17 cellular contexts compared by ENCODE assay signal in the genomic region with DNA sequence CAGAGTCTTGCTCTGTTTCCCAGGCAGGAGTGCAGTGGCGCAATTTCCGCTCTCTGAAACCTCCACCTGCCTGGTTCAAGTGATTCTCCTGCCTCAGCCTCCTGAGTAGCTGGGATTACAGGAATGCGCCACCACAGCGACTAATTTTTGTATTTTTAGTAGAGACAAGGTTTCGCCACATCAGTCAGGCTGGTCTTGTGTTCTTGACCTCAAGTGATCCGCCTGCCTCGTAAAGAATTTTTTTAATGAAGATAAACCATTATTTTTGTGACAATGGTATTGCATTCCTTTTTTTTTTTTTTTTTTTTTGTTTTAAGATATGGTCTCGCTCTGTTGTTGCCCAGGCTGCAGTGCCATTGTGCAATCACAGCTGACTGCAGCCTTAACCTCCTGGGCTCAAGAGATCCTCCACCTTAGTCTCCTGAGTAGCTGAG. TPM values are rescaled to one million over a fixed set of nuclear protein-coding genes. Genes with fewer than 3 reads are reported as not detected.
DNase-seq lines count a peak whose midpoint lies in the region; FAIRE-seq and TF ChIP-seq lines count a peak whose summit lies in the region.
"Had no signal": no experiment of that assay in that cellular context is flagged by ENCODE, and none has a peak within 500 bp of the region (broad histone marks: within the 10 kb centered on the region; RNA-seq: fewer than 3 reads in every experiment).

No MANE protein-coding gene starts in this region.

- DNase-seq in RCC 7860 (ENCODE audit: low spot score), result peak; percentile 9
- peak; percentile 61 for DNase-seq in iris pigment epithelial cell (ENCODE audit: low read depth)
- DNase-seq in thyroid gland, result peak; percentile 80 to 85
- DNase-seq in activated naive CD4-positive, alpha-beta T cell (lab: John Stamatoyannopoulos, UW), result no peak
- no peak for DNase-seq in activated CD4-positive, alpha-beta T cell treated with anti-CD3 and anti-CD28 coated beads for 1 hour
- no peak for DNase-seq in esophagus muscularis mucosa (ENCODE audit: extremely low spot score)
- DNase-seq: activated CD4-positive, alpha-beta memory T cell treated with anti-CD3 and anti-CD28 coated beads, Interleukin-2, amount 10 ng/mL, durations not matched to agents 7 days and 5 days; activated T-cell treated with anti-CD3 and anti-CD28 coated beads, Interleukin-2, amount 50 U/mL, for 4 hours; DMS153; NCI-H146; SHP77; stimulated activated CD4-positive, alpha-beta T cell treated with anti-CD3 and anti-CD28 coated beads, Interleukin-1b, Interleukin-23, amount 100 ng/mL, for 48 hours; T-helper 1 cell had no signal

- TF ChIP-seq CTCF in HEK293 (tag by site-specific recombination; IDR thresholded peaks at IDR 0.05) (no peak), thyroid gland (IDR thresholded peaks at IDR 0.05) (no peak), esophagus muscularis mucosa (IDR thresholded peaks at IDR 0.05) (no peak)

- no peak for FAIRE-seq in RCC 7860 (lab: Jason Lieb, UNC)

- peaks cover 17 to 52% of the 10 kb centered on the region in 2 experiments for H3K36me3 ChIP-seq in HEK293 (ENCODE audit: control insufficient read depth in 2 of 2, insufficient read depth in 1 of 2, low read length in 2 of 2)
- peaks cover 16 to 31% of the 10 kb centered on the region in 2 donors for H3K36me3 ChIP-seq in thyroid gland
- H3K36me3 ChIP-seq in esophagus muscularis mucosa, result peaks cover 26 to 57% (median 47%) of the 10 kb centered on the region in 4 donors

- TF ChIP-seq EP300 in esophagus muscularis mucosa (IDR thresholded peaks at IDR 0.05), result no peak

- POLR2A ChIA-PET in HEK293 (lab: Yijun Ruan, JAX), result no interaction called here

- WGBS in thyroid gland, 2 donors, result 73 to 82% methylated on average over 8 of the region's 8 CpGs
- WGBS in esophagus muscularis mucosa, result 89% methylated on average over 8 of the region's 8 CpGs

- no peak overlapping the region for H3K27ac ChIP-seq in HEK293 (ENCODE audit: extremely low read depth, low read depth, low read length)
- peak overlapping the region; percentile 66 to 73 (median 68) for H3K27ac ChIP-seq in thyroid gland
- H3K27ac ChIP-seq in esophagus muscularis mucosa (replicated peaks in 1 of 4), result no peak overlapping the region
- H3K27ac ChIP-seq: BLaER1, vagina had no signal

- H3K27me3 ChIP-seq in thyroid gland (no peaks in the 10 kb centered on the region), esophagus muscularis mucosa (no peaks in the 10 kb centered on the region)
- H3K27me3 ChIP-seq: BLaER1, vagina had no signal

- CTCF ChIA-PET in HEK293 (lab: Yijun Ruan, JAX), result interaction anchor here (0.6 to 3.1 kb wide), 12 partner anchors 16 to 733 kb away, joined by 3 to 15 read pairs (median 4); no protein-coding TSS in a partner anchor

- H3K4me1 ChIP-seq in HEK293 (ENCODE audit: control insufficient read depth, insufficient read depth, low read length) (peaks cover 6% of the 10 kb centered on the region), thyroid gland (peaks cover 37 to 38% of the 10 kb centered on the region in 2 donors), esophagus muscularis mucosa (peaks cover 25 to 36% (median 27%) of the 10 kb centered on the region in 4 donors)

- intact Hi-C loops in thyroid gland (cut with DNase I), result no loop called here
- intact Hi-C loops in esophagus muscularis mucosa (cut with DNase I), result loop anchor here (5.0 kb wide), 1 partner anchor 80 kb away; no protein-coding TSS in a partner anchor

- TF ChIP-seq POLR2A in thyroid gland (IDR thresholded peaks at IDR 0.05), result no peak
- TF ChIP-seq POLR2A in esophagus muscularis mucosa (IDR thresholded peaks at IDR 0.05; ENCODE audit: low read depth), result no peak

- H3K9me3 ChIP-seq in HEK293 (ENCODE audit: control insufficient read depth, insufficient read depth, low read depth, low read length) (no peaks in the 10 kb centered on the region), thyroid gland (no peaks in the 10 kb centered on the region), esophagus muscularis mucosa (no peaks in the 10 kb centered on the region)
- H3K9me3 ChIP-seq: BLaER1, vagina had no signal

- H3K4me3 ChIP-seq in HEK293 (ENCODE audit: low read depth, low read length) (no peak overlapping the region), thyroid gland (replicated peaks in 1 of 3) (no peak overlapping the region), esophagus muscularis mucosa (no peak overlapping the region)
- H3K4me3 ChIP-seq: BLaER1, vagina had no signal

TF ChIP-seq in HEK293, 187 proteins besides CTCF, POLR2A, EP300 and RAD21:
- no peak for TF ChIP-seq TRIM28 (IDR thresholded peaks at IDR 0.05; ENCODE audit: borderline replicate concordance, low read length)
- TF ChIP-seq ZNF362 (tag by site-specific recombination; IDR thresholded peaks at IDR 0.05), result peak; percentile 84
- TF ChIP-seq ZBTB17 (tag by site-specific recombination; IDR thresholded peaks at IDR 0.05), result no peak
- no peak for TF ChIP-seq ZBTB48 (tag by site-specific recombination; IDR thresholded peaks at IDR 0.05)
- TF ChIP-seq, protein P1, sequence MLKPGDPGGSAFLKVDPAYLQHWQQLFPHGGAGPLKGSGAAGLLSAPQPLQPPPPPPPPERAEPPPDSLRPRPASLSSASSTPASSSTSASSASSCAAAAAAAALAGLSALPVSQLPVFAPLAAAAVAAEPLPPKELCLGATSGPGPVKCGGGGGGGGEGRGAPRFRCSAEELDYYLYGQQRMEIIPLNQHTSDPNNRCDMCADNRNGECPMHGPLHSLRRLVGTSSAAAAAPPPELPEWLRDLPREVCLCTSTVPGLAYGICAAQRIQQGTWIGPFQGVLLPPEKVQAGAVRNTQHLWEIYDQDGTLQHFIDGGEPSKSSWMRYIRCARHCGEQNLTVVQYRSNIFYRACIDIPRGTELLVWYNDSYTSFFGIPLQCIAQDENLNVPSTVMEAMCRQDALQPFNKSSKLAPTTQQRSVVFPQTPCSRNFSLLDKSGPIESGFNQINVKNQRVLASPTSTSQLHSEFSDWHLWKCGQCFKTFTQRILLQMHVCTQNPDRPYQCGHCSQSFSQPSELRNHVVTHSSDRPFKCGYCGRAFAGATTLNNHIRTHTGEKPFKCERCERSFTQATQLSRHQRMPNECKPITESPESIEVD (tag by site-specific recombination; IDR thresholded peaks at IDR 0.05), result no peak
TF ChIP-seq in HEK293: peak in this region for 1.

RNA-seq across cellular contexts. Expression of gene ACVR1B, which starts 25.8 kb away (rescaled TPM):
- total RNA-seq in thyroid gland, result 10 to 100 TPM; 13.7 to 19.9 (median 19.2) TPM
- total RNA-seq in esophagus muscularis mucosa, result 10 to 100 TPM in 3 of 4 donors, 1 to 10 TPM in 1; 9.1 to 22.4 (median 13.9) TPM

RNA-seq across cellular contexts. Expression of gene TAMALIN, which starts 29.4 kb away (rescaled TPM):
- total RNA-seq in thyroid gland, result 10 to 100 TPM in 3 of 4 donors, 1 to 10 TPM in 1; 9.8 to 20.8 (median 14.5) TPM
- total RNA-seq in esophagus muscularis mucosa, result 10 to 100 TPM; 13.3 to 26.9 (median 18.3) TPM
- total RNA-seq: NCI-H460 had no signal

Comparison
In these comparisons a context has a peak if more than half of its experiments do, and no peak if none do; other contexts are left out.
1. H3K27ac ChIP-seq: peak in thyroid gland (3 of 3); none in HEK293 (single experiment) and esophagus muscularis mucosa (0 of 4).
2. DNase-seq: peak in RCC 7860 (single experiment), iris pigment epithelial cell (single experiment) and thyroid gland (2 of 2); none in activated naive CD4-positive, alpha-beta T cell (0 of 4), activated CD4-positive, alpha-beta T cell treated with anti-CD3 and anti-CD28 coated beads for 1 hour (single experiment) and esophagus muscularis mucosa (single experiment).